8 cellular contexts compared by ENCODE assay signal in the genomic region with DNA sequence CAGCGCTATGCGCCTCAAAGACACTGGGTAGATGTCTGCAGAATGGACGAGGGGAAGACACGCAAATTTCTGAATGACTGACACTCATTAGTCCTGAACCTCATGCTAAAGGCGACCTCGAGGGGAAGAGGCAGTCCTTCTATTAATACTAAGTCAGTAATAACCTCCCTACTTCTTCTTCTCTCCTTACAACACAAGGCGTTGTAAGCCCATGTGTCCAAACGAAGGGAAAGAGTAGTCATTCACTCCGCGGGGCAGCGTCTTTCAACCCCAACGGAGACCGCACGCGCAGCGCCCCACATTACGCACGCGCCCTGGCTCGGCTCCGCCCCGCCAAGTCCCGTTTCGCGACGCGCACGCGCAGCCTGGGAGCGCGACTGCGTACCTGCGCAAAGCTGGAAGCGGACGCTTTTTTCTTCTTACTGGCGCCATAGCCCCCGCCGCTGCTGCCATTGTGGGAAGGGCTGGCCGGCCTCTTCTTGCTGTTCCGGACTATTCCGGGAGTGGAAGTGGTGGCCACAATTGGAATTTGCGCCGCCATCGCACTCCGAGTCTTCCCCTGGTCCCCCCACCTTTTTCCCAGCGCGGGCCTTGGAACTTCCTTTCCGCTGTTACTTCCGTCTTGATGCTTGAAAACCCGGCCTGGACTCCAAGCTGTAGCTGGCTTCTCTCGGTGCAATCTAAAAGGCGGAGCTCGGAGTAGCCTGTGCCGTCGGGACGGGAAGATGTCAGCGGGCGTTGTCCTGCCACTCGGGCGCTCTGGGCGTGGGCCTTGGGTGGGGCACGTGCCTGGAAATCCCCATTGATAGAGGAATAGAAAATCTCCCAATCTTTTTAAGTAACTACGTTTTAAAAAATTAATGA. TPM values are rescaled to one million over a fixed set of nuclear protein-coding genes. Genes with fewer than 3 reads are reported as not detected.
A peak's percentile ranks its signal among the peaks of the same experiment; 100 is the strongest.
DNase-seq lines count a peak whose midpoint lies in the region; ATAC-seq, FAIRE-seq and TF ChIP-seq lines count a peak whose summit lies in the region.

A gene with protein sequence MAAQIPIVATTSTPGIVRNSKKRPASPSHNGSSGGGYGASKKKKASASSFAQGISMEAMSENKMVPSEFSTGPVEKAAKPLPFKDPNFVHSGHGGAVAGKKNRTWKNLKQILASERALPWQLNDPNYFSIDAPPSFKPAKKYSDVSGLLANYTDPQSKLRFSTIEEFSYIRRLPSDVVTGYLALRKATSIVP (minus strand): TSS at position 627 of the 864 bp plus-strand sequence. CDS start 86 bp downstream, at position 541.

- peak within 1 kb of the TSS; percentile 90 for H3K9ac ChIP-seq in GM23248
- H3K9ac ChIP-seq in Karpas-422 (ENCODE audit: low read length): peak within 1 kb of the TSS; percentile 85

- H3K27ac ChIP-seq in DOHH2 (ENCODE audit: low read depth, low read length) (peak within 1 kb of the TSS; percentile 77), GM23248 (peak within 1 kb of the TSS; percentile 94), Karpas-422 (ENCODE audit: low read length) (peak within 1 kb of the TSS; percentile 96), esophagus muscularis mucosa (replicated peaks in 1 of 4) (peak within 1 kb of the TSS; percentile 93 to 96 (median 93))

- peak; percentile 99 for DNase-seq in GM23248
- peak; percentile 98 for DNase-seq in Karpas-422
- DNase-seq in RCC 7860 (ENCODE audit: low spot score): peak; percentile 81
- DNase-seq in activated T-cell treated with anti-CD3 and anti-CD28 coated beads, Interleukin-2, amount 50 U/mL, for 72 hours: peak; percentile 94 to 95
- DNase-seq in esophagus muscularis mucosa (ENCODE audit: extremely low spot score): peak; percentile 97
- peak; percentile 97 for DNase-seq in myocyte (ENCODE audit: low read depth)
- DNase-seq in stimulated activated CD8-positive, alpha-beta memory T cell treated with anti-CD3 and anti-CD28 coated beads, Interleukin-7, amount 100 ng/mL, for 4 hours (ENCODE audit: low read depth in 2 of 2): peak; percentile 82 to 93

- peak; percentile 71 for TF ChIP-seq POLR2A in esophagus muscularis mucosa (IDR thresholded peaks at IDR 0.05; ENCODE audit: low read depth)

- H3K9me3 ChIP-seq in DOHH2 (ENCODE audit: control insufficient read depth, insufficient read depth, low read length): no peaks in the 10 kb centered on the region
- no peaks in the 10 kb centered on the region for H3K9me3 ChIP-seq in GM23248 (ENCODE audit: low read depth)
- H3K9me3 ChIP-seq in Karpas-422 (ENCODE audit: low read length): no peaks in the 10 kb centered on the region
- H3K9me3 ChIP-seq in esophagus muscularis mucosa: no peaks in the 10 kb centered on the region

- no peaks in the 10 kb centered on the region for H3K27me3 Mint-ChIP-seq in activated T-cell treated with anti-CD3 and anti-CD28 coated beads, Interleukin-2, amount 50 U/mL, for 72 hours (ENCODE audit: low read depth)

- no peaks in the 10 kb centered on the region for H3K27me3 ChIP-seq in DOHH2 (ENCODE audit: control insufficient read depth, low read length)
- no peaks in the 10 kb centered on the region for H3K27me3 ChIP-seq in GM23248 (replicated peaks; ENCODE audit: insufficient read depth)
- H3K27me3 ChIP-seq in Karpas-422 (ENCODE audit: low read length): no peaks in the 10 kb centered on the region
- no peaks in the 10 kb centered on the region for H3K27me3 ChIP-seq in esophagus muscularis mucosa

- in situ Hi-C loops in GM23248 (cut with MboI): no loop called here

- no peaks in the 10 kb centered on the region for H3F3A ChIP-seq in DOHH2 (ENCODE audit: control insufficient read depth, insufficient read depth)
- H3F3A ChIP-seq in GM23248 (ENCODE audit: insufficient read depth): peaks cover 10% of the 10 kb centered on the region; the same call in 1 of the 2 replicates

- intact Hi-C loops in esophagus muscularis mucosa (cut with DNase I): loop anchor here (5.0 kb wide), 1 partner anchor 85 kb away; a partner anchor contains a TSS

- H3K9me2 ChIP-seq in DOHH2 (replicated peaks; ENCODE audit: control insufficient read depth, low read length) (no peaks in the 10 kb centered on the region), GM23248 (ENCODE audit: insufficient read depth) (no peaks in the 10 kb centered on the region), Karpas-422 (replicated peaks; ENCODE audit: insufficient read depth, low read length) (no peaks in the 10 kb centered on the region)

- H3K4me2 ChIP-seq in DOHH2 (ENCODE audit: low read length): peak within 1 kb of the TSS; percentile 76
- H3K4me2 ChIP-seq in GM23248 (ENCODE audit: unreplicated experiment): peak within 1 kb of the TSS; percentile 97
- H3K4me2 ChIP-seq in Karpas-422 (ENCODE audit: low read depth, low read length, poor library complexity, severe bottlenecking): peak within 1 kb of the TSS; percentile 92

- H2AFZ ChIP-seq in GM23248 (peak within 1 kb of the TSS; percentile 97), Karpas-422 (ENCODE audit: low read length) (no peak within 1 kb of the TSS; the same call in 1 of the 2 replicates)

- H3K4me3 ChIP-seq in DOHH2 (ENCODE audit: low read length) (peak within 1 kb of the TSS; percentile 90), GM23248 (peak within 1 kb of the TSS; percentile 96), Karpas-422 (ENCODE audit: low read length) (peak within 1 kb of the TSS; percentile 81), esophagus muscularis mucosa (peak within 1 kb of the TSS; percentile 68 to 79 (median 72))

- WGBS in GM23248 (ENCODE audit: low coverage in 1 of 2, low lambda C conversion rate in 2 of 2, missing lambda C conversion rate in 2 of 2), 2 experiments: 3 to 5% methylated on average over 63 of the region's 63 CpGs
- WGBS in esophagus muscularis mucosa: under 1% methylated on average over 42 of the region's 63 CpGs

- peak within 1 kb of the TSS; percentile 89 to 95 for H3K4me3 Mint-ChIP-seq in activated T-cell treated with anti-CD3 and anti-CD28 coated beads, Interleukin-2, amount 50 U/mL, for 72 hours

- H3K4me1 ChIP-seq in DOHH2 (ENCODE audit: control insufficient read depth, low read length) (peaks cover 35% of the 10 kb centered on the region), GM23248 (ENCODE audit: insufficient read depth) (peaks cover 7% of the 10 kb centered on the region; the same call in 1 of the 2 replicates), Karpas-422 (ENCODE audit: low read length) (peaks cover 63% of the 10 kb centered on the region), esophagus muscularis mucosa (peaks cover 15 to 46% (median 37%) of the 10 kb centered on the region in 4 donors)

- TF ChIP-seq CTCF in DOHH2 (IDR thresholded peaks at IDR 0.05; ENCODE audit: low read depth, low read length, poor library complexity, severe bottlenecking) (no peak), esophagus muscularis mucosa (IDR thresholded peaks at IDR 0.05) (no peak)

- H4K20me1 ChIP-seq in DOHH2 (ENCODE audit: control insufficient read depth, insufficient read depth, low read depth, low read length): no peaks in the 10 kb centered on the region
- no peaks in the 10 kb centered on the region for H4K20me1 ChIP-seq in GM23248 (ENCODE audit: insufficient read depth)
- H4K20me1 ChIP-seq in Karpas-422 (ENCODE audit: insufficient read depth, low read depth, low read length): no peaks in the 10 kb centered on the region

- peak; percentile 96 to 97 for ATAC-seq in activated T-cell treated with anti-CD3 and anti-CD28 coated beads, Interleukin-2, amount 50 U/mL, for 72 hours (replicated peaks in 1 of 2)

- no peak for FAIRE-seq in RCC 7860 (lab: Jason Lieb, UNC)

- no peak for TF ChIP-seq EP300 in esophagus muscularis mucosa (IDR thresholded peaks at IDR 0.05)

- H3K79me2 ChIP-seq in DOHH2 (ENCODE audit: control insufficient read depth, low read length) (peaks cover 47% of the 10 kb centered on the region), GM23248 (ENCODE audit: insufficient read depth) (peaks cover 40% of the 10 kb centered on the region), Karpas-422 (ENCODE audit: low read length) (peaks cover 47% of the 10 kb centered on the region)

- peaks cover 29% of the 10 kb centered on the region for H3K4me1 Mint-ChIP-seq in activated T-cell treated with anti-CD3 and anti-CD28 coated beads, Interleukin-2, amount 50 U/mL, for 72 hours (ENCODE audit: low read depth)

- H3K36me3 ChIP-seq in DOHH2 (ENCODE audit: control insufficient read depth, low read length): peaks cover 7% of the 10 kb centered on the region
- H3K36me3 ChIP-seq in GM23248 (ENCODE audit: low read depth): no peaks in the 10 kb centered on the region
- no peaks in the 10 kb centered on the region for H3K36me3 ChIP-seq in Karpas-422 (ENCODE audit: insufficient read depth, low read length)
- H3K36me3 ChIP-seq in esophagus muscularis mucosa: no peaks in the 10 kb centered on the region

- H3K36me3 Mint-ChIP-seq in activated T-cell treated with anti-CD3 and anti-CD28 coated beads, Interleukin-2, amount 50 U/mL, for 72 hours (ENCODE audit: insufficient read depth in 2 of 2): peaks cover 0 to 1% of the 10 kb centered on the region in 2 donors

- no peaks in the 10 kb centered on the region for H3K9me3 Mint-ChIP-seq in activated T-cell treated with anti-CD3 and anti-CD28 coated beads, Interleukin-2, amount 50 U/mL, for 72 hours

- H3K27ac Mint-ChIP-seq in activated T-cell treated with anti-CD3 and anti-CD28 coated beads, Interleukin-2, amount 50 U/mL, for 72 hours: peak within 1 kb of the TSS; percentile 97

RNA-seq across cellular contexts. Expression of the gene that starts here (rescaled TPM):
- total RNA-seq in GM23248 (2014; rRNA removed; shearing (Covaris generic)): 0.97 and 2.3 TPM in 2 replicates
- 9.0 and 9.4 TPM in 2 replicates for polyA plus RNA-seq in GM23248 (2016; fragmentation: Nextera tagmentation; extraction: Ambion mirVana)
- total RNA-seq in Karpas-422 (2014; rRNA removed; shearing (Covaris generic); ENCODE audit: low replicate concordance): 83.4 and 108 TPM in 2 replicates
- 10 to 100 TPM; 22.7 to 26.9 TPM for total RNA-seq in activated T-cell treated with anti-CD3 and anti-CD28 coated beads, Interleukin-2, amount 50 U/mL, for 72 hours
- total RNA-seq in esophagus muscularis mucosa (10 to 100 TPM in 2 of 4 donors, 1 to 10 TPM in 2; 4.0 to 19.5 (median 8.8) TPM), myocyte (8.8 and 9.8 TPM in 2 replicates)
- 21.8 TPM for polyA plus RNA-seq in myocyte (2012)

Comparison
In these comparisons a context has a peak if more than half of its experiments do, and no peak if none do; other contexts are left out.
1. Peak in every context shown above with its lines: DNase-seq, ATAC-seq, H3K4me3 ChIP-seq and H3K27ac ChIP-seq.